Comparison of ENCODE assay signal across 18 cellular contexts in the genomic region with DNA sequence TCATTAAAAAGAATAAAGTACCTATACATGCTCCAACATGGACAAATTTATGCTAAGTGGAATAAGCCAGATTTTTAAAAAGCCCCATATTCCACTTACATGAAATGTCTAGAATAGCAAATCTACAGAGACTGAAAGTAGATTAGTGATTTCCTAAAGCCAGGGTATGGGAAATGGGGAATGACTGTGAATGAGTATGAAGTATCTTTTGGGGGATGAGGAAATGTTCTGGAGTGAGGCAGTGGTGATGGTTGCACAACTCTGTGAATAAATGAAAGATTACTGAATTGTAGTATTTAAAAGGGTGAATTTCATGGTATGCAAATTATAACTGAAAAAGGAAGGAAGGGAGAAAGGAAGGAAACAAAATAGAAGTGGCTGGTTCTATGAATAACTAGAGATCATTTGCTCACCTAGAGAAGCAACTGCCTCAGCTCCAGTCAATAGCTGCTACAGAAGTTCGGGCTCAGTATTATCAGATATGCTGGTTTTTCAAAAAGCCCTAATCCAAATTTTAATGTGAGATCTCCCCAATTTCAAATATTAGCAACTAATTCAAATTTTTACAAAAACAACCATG. TPM values are rescaled to one million over a fixed set of nuclear protein-coding genes. Genes with fewer than 3 reads are reported as not detected.
DNase-seq lines count a peak whose midpoint lies in the region; ATAC-seq and TF ChIP-seq lines count a peak whose summit lies in the region.
"Had no signal": no experiment of that assay in that cellular context is flagged by ENCODE, and none has a peak within 500 bp of the region (broad histone marks: within the 10 kb centered on the region; RNA-seq: fewer than 3 reads in every experiment).

No MANE protein-coding gene starts in this region.

- no peak for ATAC-seq in stimulated activated naive CD8-positive, alpha-beta T cell treated with anti-CD3 and anti-CD28 coated beads, Interleukin-15, Interleukin-2, amounts not matched to agents 100 U/mL and 50 U/mL, for 24 hours
- peak; percentile 30 for ATAC-seq in upper lobe of right lung
- ATAC-seq in HG03097 (IDR thresholded peaks at IDR 0.05; ENCODE audit: low FRiP score, unreplicated experiment), result no peak
- ATAC-seq: activated CD8-positive, alpha-beta memory T cell treated with anti-CD3 and anti-CD28 coated beads, Interleukin-2, amount 10 ng/mL, durations not matched to agents 7 days and 5 days; GM23338; natural killer cell; SK-N-SH treated with all-trans-retinoic acid at 6 μM for 48 hours had no signal

- H3K27me3 ChIP-seq in SJCRH30 (no peaks in the 10 kb centered on the region), upper lobe of right lung (no peaks in the 10 kb centered on the region)
- H3K27me3 ChIP-seq: tibial nerve had no signal

- no peak for DNase-seq in stimulated activated naive CD8-positive, alpha-beta T cell treated with anti-CD3 and anti-CD28 coated beads, Interleukin-15, Interleukin-2, amounts not matched to agents 100 U/mL and 50 U/mL, for 24 hours
- no peak for DNase-seq in SJCRH30
- peak; percentile 36 for DNase-seq in fibroblast of the aortic adventitia (ENCODE audit: low read depth)
- no peak for DNase-seq in upper lobe of right lung
- no peak for DNase-seq in inferior parietal cortex (ENCODE audit: extremely low spot score)
- DNase-seq in stimulated activated CD4-positive, alpha-beta T cell treated with anti-CD3 and anti-CD28 coated beads, Interleukin-2, amount 100 ng/mL, for 24 hours, result no peak
- DNase-seq: ACHN; activated CD8-positive, alpha-beta memory T cell treated with anti-CD3 and anti-CD28 coated beads, Interleukin-2, amount 10 ng/mL, durations not matched to agents 7 days and 5 days; activated gamma-delta T cell treated with Interleukin-2 at 50 U/mL for 16 hours; left ventricle myocardium inferior; natural killer cell; NCI-H1092 had no signal

- intact Hi-C loops in upper lobe of right lung (cut with DNase I), result no loop called here

- H3K36me3 Mint-ChIP-seq in stimulated activated naive CD8-positive, alpha-beta T cell treated with anti-CD3 and anti-CD28 coated beads, Interleukin-15, Interleukin-2, amounts not matched to agents 100 ng/mL and 50 ng/mL, for 24 hours (ENCODE audit: low read depth), result peaks cover 15% of the 10 kb centered on the region
- H3K36me3 Mint-ChIP-seq: natural killer cell had no signal

- H3K4me3 ChIP-seq in SJCRH30 (no peak overlapping the region), fibroblast of the aortic adventitia (ENCODE audit: low read depth, low read length) (no peak overlapping the region), upper lobe of right lung (no peak overlapping the region)
- H3K4me3 ChIP-seq: GM23338, left ventricle myocardium inferior, tibial nerve had no signal

- H3K4me1 ChIP-seq in SJCRH30 (peaks cover 17% of the 10 kb centered on the region), upper lobe of right lung (peaks cover 7% of the 10 kb centered on the region)

- H3K36me3 ChIP-seq in SJCRH30 (no peaks in the 10 kb centered on the region), upper lobe of right lung (peaks cover 1% of the 10 kb centered on the region)
- H3K36me3 ChIP-seq: left ventricle myocardium inferior, tibial nerve, WERI-Rb-1 had no signal

- no peaks in the 10 kb centered on the region; the same call in 1 of the 2 replicates for H3K9me3 ChIP-seq in SJCRH30 (replicated peaks)
- H3K9me3 ChIP-seq in upper lobe of right lung, result no peaks in the 10 kb centered on the region
- H3K9me3 ChIP-seq: left ventricle myocardium inferior, tibial nerve had no signal

- H3K4me1 Mint-ChIP-seq in stimulated activated naive CD8-positive, alpha-beta T cell treated with anti-CD3 and anti-CD28 coated beads, Interleukin-15, Interleukin-2, amounts not matched to agents 100 ng/mL and 50 ng/mL, for 24 hours (ENCODE audit: low read depth), result peaks cover 65% of the 10 kb centered on the region

- H3K4me3 Mint-ChIP-seq in stimulated activated naive CD8-positive, alpha-beta T cell treated with anti-CD3 and anti-CD28 coated beads, Interleukin-15, Interleukin-2, amounts not matched to agents 100 ng/mL and 50 ng/mL, for 24 hours, result no peak overlapping the region
- H3K4me3 Mint-ChIP-seq: activated CD8-positive, alpha-beta memory T cell treated with anti-CD3 and anti-CD28 coated beads, Interleukin-2, amount 10 ng/mL, durations not matched to agents 7 days and 5 days; GM23338; natural killer cell had no signal

- peak overlapping the region; percentile 40 for H3K27ac ChIP-seq in SJCRH30
- H3K27ac ChIP-seq in upper lobe of right lung, result no peak overlapping the region
- H3K27ac ChIP-seq: left ventricle myocardium inferior, tibial nerve, WERI-Rb-1 had no signal

- no peaks in the 10 kb centered on the region for H3K9me3 Mint-ChIP-seq in stimulated activated naive CD8-positive, alpha-beta T cell treated with anti-CD3 and anti-CD28 coated beads, Interleukin-15, Interleukin-2, amounts not matched to agents 100 ng/mL and 50 ng/mL, for 24 hours
- H3K9me3 Mint-ChIP-seq: natural killer cell had no signal

- peak overlapping the region; percentile 7 for H3K27ac Mint-ChIP-seq in stimulated activated naive CD8-positive, alpha-beta T cell treated with anti-CD3 and anti-CD28 coated beads, Interleukin-15, Interleukin-2, amounts not matched to agents 100 ng/mL and 50 ng/mL, for 24 hours
- H3K27ac Mint-ChIP-seq: activated CD8-positive, alpha-beta memory T cell treated with anti-CD3 and anti-CD28 coated beads, Interleukin-2, amount 10 ng/mL, durations not matched to agents 7 days and 5 days; GM23338 had no signal

- no peak for TF ChIP-seq CTCF in fibroblast of the aortic adventitia (IDR thresholded peaks at IDR 0.05; ENCODE audit: insufficient read depth, low read length)
- TF ChIP-seq CTCF in upper lobe of right lung (IDR thresholded peaks at IDR 0.05), result no peak

- no peaks in the 10 kb centered on the region for H3K27me3 Mint-ChIP-seq in stimulated activated naive CD8-positive, alpha-beta T cell treated with anti-CD3 and anti-CD28 coated beads, Interleukin-15, Interleukin-2, amounts not matched to agents 100 ng/mL and 50 ng/mL, for 24 hours
- H3K27me3 Mint-ChIP-seq: activated CD8-positive, alpha-beta memory T cell treated with anti-CD3 and anti-CD28 coated beads, Interleukin-2, amount 10 ng/mL, durations not matched to agents 7 days and 5 days had no signal

RNA-seq across cellular contexts. Expression of a gene that starts 39.3 kb away (rescaled TPM):
- 24.4 and 28.8 TPM in 2 replicates for total RNA-seq in SJCRH30 (2014; rRNA removed; shearing (Covaris generic))
- total RNA-seq in fibroblast of the aortic adventitia (ENCODE audit: low replicate concordance) (22.0 and 41.6 TPM in 2 replicates), upper lobe of right lung (71.5 TPM)

RNA-seq across cellular contexts. Expression of a gene that starts 54.6 kb away (rescaled TPM):
- 43.0 and 46.9 TPM in 2 replicates for total RNA-seq in SJCRH30 (2014; rRNA removed; shearing (Covaris generic))
- 25.4 and 35.4 TPM in 2 replicates for total RNA-seq in fibroblast of the aortic adventitia (ENCODE audit: low replicate concordance)
- 36.9 TPM for total RNA-seq in upper lobe of right lung
